Comparison of ENCODE assay signal across 1 cellular context in genomic region chr2:72144746-72145657, GRCh38.
TF ChIP-seq lines count a peak whose summit lies in the region.

No MANE protein-coding gene starts in this region.

TF ChIP-seq in H1, 55 proteins besides CTCF, POLR2A, EP300 and RAD21 (continued from another document):
- TF ChIP-seq RBBP5 (IDR thresholded peaks at IDR 0.05; ENCODE audit: borderline replicate concordance, low read depth, low read length) = no peak; the same call in 1 of the 2 replicates
- TF ChIP-seq HDAC2 (IDR thresholded peaks at IDR 0.05; ENCODE audit: borderline replicate concordance in 1 of 2, low read depth in 2 of 2, low read length in 2 of 2) = peak in 1 of 2 experiments; percentile 26; a peak in 1 of 4 replicates
- peak; percentile 17 for TF ChIP-seq ASH2L (IDR thresholded peaks at IDR 0.05; ENCODE audit: low read length)
- no peak for TF ChIP-seq TBP (IDR thresholded peaks at IDR 0.05; ENCODE audit: low read depth, low read length)
- peak; percentile 32; the same call in 1 of the 2 replicates for TF ChIP-seq SP1 (IDR thresholded peaks at IDR 0.05; ENCODE audit: low read depth, low read length)
- 0 out of 2 replicates have a peak, but pooled peaks have one; percentile 20 for TF ChIP-seq GABPA (IDR thresholded peaks at IDR 0.05; ENCODE audit: borderline replicate concordance, insufficient read depth, low read length)
TF ChIP-seq in H1: peak in this region for 10.
